22 cellular contexts compared by ENCODE assay signal in genomic region chr7:54978364-54979116, GRCh38. TPM values are rescaled to one million over a fixed set of nuclear protein-coding genes. Genes with fewer than 3 reads are reported as not detected.
"Had no signal": no experiment of that assay in that cellular context is flagged by ENCODE, and none has a peak within 500 bp of the region (broad histone marks: within the 10 kb centered on the region; RNA-seq: fewer than 3 reads in every experiment).

No MANE protein-coding gene starts in this region.

- H3K27me3 ChIP-seq: ascending aorta, suprapubic skin, transverse colon had no signal

- ATAC-seq: activated CD8-positive, alpha-beta T cell treated with anti-CD3 and anti-CD28 coated beads for 36 hours; activated naive CD8-positive, alpha-beta T cell treated with anti-CD3 and anti-CD28 coated beads, Interleukin-2, amount 50 U/mL, for 24 hours; activated T-cell treated with anti-CD3 and anti-CD28 coated beads, Interleukin-2, amount 50 U/mL, for 4 hours; left lobe of liver had no signal

- H3K27me3 Mint-ChIP-seq: activated naive CD4-positive, alpha-beta T cell treated with anti-CD3 and anti-CD28 coated beads, Interleukin-2, amount 10 ng/mL, durations not matched to agents 7 days and 5 days; activated naive CD8-positive, alpha-beta T cell treated with anti-CD3 and anti-CD28 coated beads, Interleukin-2, amount 50 U/mL, for 24 hours; progenitor cell of endocrine pancreas had no signal

- H3K9me3 ChIP-seq: ascending aorta, suprapubic skin, transverse colon had no signal

- H3K4me1 Mint-ChIP-seq: activated CD4-positive, alpha-beta T cell treated with anti-CD3 and anti-CD28 coated beads, Interleukin-2, amount 10 ng/mL, durations not matched to agents 24 days and 14 days; activated naive CD4-positive, alpha-beta T cell treated with anti-CD3 and anti-CD28 coated beads, Interleukin-2, amount 10 ng/mL, durations not matched to agents 7 days and 5 days; activated naive CD8-positive, alpha-beta T cell treated with anti-CD3 and anti-CD28 coated beads, Interleukin-2, amount 50 U/mL, for 24 hours; nephron progenitor cell had no signal

- H3K27ac ChIP-seq: ascending aorta, coronary artery, suprapubic skin, transverse colon had no signal

- H3K4me1 ChIP-seq: ascending aorta, suprapubic skin, transverse colon had no signal

- H3K9me3 Mint-ChIP-seq: activated CD4-positive, alpha-beta T cell treated with anti-CD3 and anti-CD28 coated beads, Interleukin-2, amount 10 ng/mL, durations not matched to agents 24 days and 14 days; activated CD8-positive, alpha-beta T cell treated with anti-CD3 and anti-CD28 coated beads for 36 hours; activated T-cell treated with anti-CD3 and anti-CD28 coated beads, Interleukin-2, amount 50 U/mL, for 4 hours; nephron progenitor cell had no signal

- H3K27ac Mint-ChIP-seq: activated CD4-positive, alpha-beta T cell treated with anti-CD3 and anti-CD28 coated beads, Interleukin-2, amount 10 ng/mL, durations not matched to agents 24 days and 14 days; activated CD8-positive, alpha-beta T cell treated with anti-CD3 and anti-CD28 coated beads for 36 hours; activated naive CD4-positive, alpha-beta T cell treated with anti-CD3 and anti-CD28 coated beads, Interleukin-2, amount 10 ng/mL, durations not matched to agents 7 days and 5 days; activated naive CD8-positive, alpha-beta T cell treated with anti-CD3 and anti-CD28 coated beads, Interleukin-2, amount 50 U/mL, for 24 hours; nephron progenitor cell; progenitor cell of endocrine pancreas; stimulated activated naive CD8-positive, alpha-beta T cell treated with anti-CD3 and anti-CD28 coated beads, Interleukin-15, Interleukin-2, amounts not matched to agents 100 ng/mL and 50 ng/mL, for 24 hours had no signal

- DNase-seq: activated CD4-positive, alpha-beta T cell treated with anti-CD3 and anti-CD28 coated beads, Interleukin-2, amount 10 ng/mL, durations not matched to agents 24 days and 14 days; activated CD4-positive, CD25-positive, alpha-beta regulatory T cell; activated CD8-positive, alpha-beta T cell treated with anti-CD3 and anti-CD28 coated beads for 36 hours; activated effector memory CD4-positive, alpha-beta T cell treated with Interleukin-2 at 50 U/mL for 16 hours; activated naive CD4-positive, alpha-beta T cell treated with anti-CD3 and anti-CD28 coated beads, Interleukin-2, amount 10 ng/mL, durations not matched to agents 7 days and 5 days; activated naive CD8-positive, alpha-beta T cell treated with anti-CD3 and anti-CD28 coated beads, Interleukin-2, amount 50 U/mL, for 24 hours; activated T-cell treated with anti-CD3 and anti-CD28 coated beads, Interleukin-2, amount 50 U/mL, for 4 hours; foreskin melanocyte; glutamatergic neuron; hypothalamus; kidney; nephron progenitor cell; occipital lobe; T-helper 9 cell; transverse colon had no signal

- H3K36me3 ChIP-seq: ascending aorta, suprapubic skin, transverse colon had no signal

- H3K36me3 Mint-ChIP-seq: activated naive CD4-positive, alpha-beta T cell treated with anti-CD3 and anti-CD28 coated beads, Interleukin-2, amount 10 ng/mL, durations not matched to agents 7 days and 5 days had no signal

- H3K4me3 Mint-ChIP-seq: activated CD4-positive, alpha-beta T cell treated with anti-CD3 and anti-CD28 coated beads, Interleukin-2, amount 10 ng/mL, durations not matched to agents 24 days and 14 days; activated CD8-positive, alpha-beta T cell treated with anti-CD3 and anti-CD28 coated beads for 36 hours; activated naive CD4-positive, alpha-beta T cell treated with anti-CD3 and anti-CD28 coated beads, Interleukin-2, amount 10 ng/mL, durations not matched to agents 7 days and 5 days; activated naive CD8-positive, alpha-beta T cell treated with anti-CD3 and anti-CD28 coated beads, Interleukin-2, amount 50 U/mL, for 24 hours; activated T-cell treated with anti-CD3 and anti-CD28 coated beads, Interleukin-2, amount 50 U/mL, for 4 hours; nephron progenitor cell; stimulated activated naive CD8-positive, alpha-beta T cell treated with anti-CD3 and anti-CD28 coated beads, Interleukin-15, Interleukin-2, amounts not matched to agents 100 ng/mL and 50 ng/mL, for 24 hours had no signal

- H3K4me3 ChIP-seq: ascending aorta, coronary artery, lung, suprapubic skin, transverse colon had no signal

RNA-seq across cellular contexts. Expression of gene EGFR, which starts 40.3 kb away (rescaled TPM):
- total RNA-seq: activated CD4-positive, alpha-beta T cell treated with anti-CD3 and anti-CD28 coated beads, Interleukin-2, amount 10 ng/mL, durations not matched to agents 24 days and 14 days; activated CD8-positive, alpha-beta T cell treated with anti-CD3 and anti-CD28 coated beads for 36 hours had no signal
